ENCODE assay signal across 14 cellular contexts in genomic region chr7:51644216-51644615, GRCh38.
"Had no signal": no experiment of that assay in that cellular context is flagged by ENCODE, and none has a peak within 500 bp of the region (broad histone marks: within the 10 kb centered on the region; RNA-seq: fewer than 3 reads in every experiment).

No MANE protein-coding gene starts in this region.

- DNase-seq: dorsolateral prefrontal cortex; effector CD4-positive, alpha-beta T cell; gastrocnemius medialis; head of caudate nucleus; naive thymus-derived CD4-positive, alpha-beta T cell; nucleus accumbens; stimulated activated CD4-positive, alpha-beta T cell treated with anti-CD3 and anti-CD28 coated beads, Interleukin-4, amount 100 ng/mL, for 4 hours; trophoblast cell had no signal

- H3K4me3 ChIP-seq: dorsolateral prefrontal cortex, gastrocnemius medialis, lung, neural progenitor cell, prostate gland, right atrium auricular region, suprapubic skin had no signal

- H3K27ac ChIP-seq: dorsolateral prefrontal cortex, gastrocnemius medialis, neural progenitor cell, prostate gland, right atrium auricular region, suprapubic skin had no signal

- FAIRE-seq: keratinocyte had no signal
